23 cellular contexts compared by ENCODE assay signal in genomic region chr20:48398506-48399449, GRCh38.
A peak's percentile ranks its signal among the peaks of the same experiment; 100 is the strongest.
DNase-seq lines count a peak whose midpoint lies in the region; ATAC-seq and TF ChIP-seq lines count a peak whose summit lies in the region.
"Had no signal": no experiment of that assay in that cellular context is flagged by ENCODE, and none has a peak within 500 bp of the region (broad histone marks: within the 10 kb centered on the region; RNA-seq: fewer than 3 reads in every experiment).

No MANE protein-coding gene starts in this region.

- H4K20me1 ChIP-seq in BLaER1 treated with 17β-estradiol and CSF1 and Interleukin-3, amounts not matched to agents 10 nM and 100 nM = peaks cover 0 to 15% (median 0%) of the 10 kb centered on the region in 11 experiments; a peak in 3 of 22 replicates

- peaks cover 0 to 15% (median 0%) of the 10 kb centered on the region in 11 experiments; a peak in 2 of 22 replicates for H3K27me3 ChIP-seq in BLaER1 treated with 17β-estradiol and CSF1 and Interleukin-3, amounts not matched to agents 10 nM and 100 nM
- H3K27me3 ChIP-seq: testis had no signal

- peak; percentile 52 for DNase-seq in NAMALWA (ENCODE audit: low spot score)
- DNase-seq in astrocyte of the hippocampus (ENCODE audit: low read depth, low spot score) = peak; percentile 24
- DNase-seq in germinal center (ENCODE audit: low spot score) = no peak
- no peak for DNase-seq in anterior cingulate cortex (lab: John Stamatoyannopoulos, UW)
- DNase-seq in DMS153 (lab: John Stamatoyannopoulos, UW) = no peak
- DNase-seq: activated effector memory CD4-positive, alpha-beta T cell treated with Interleukin-2 at 50 U/mL for 16 hours; CD4-positive, alpha-beta T cell; erythroblast; foreskin melanocyte; kidney; naive B cell; NCI-H1930; NCI-H510A treated with DMSO at 0.1 percent for 48 hours; SHP77; stimulated activated naive B cell treated with anti-CD40 and anti-IgM and Interleukin-4, amounts not matched to agents 10 μg/mL and 1 μg/mL and 100 μg/mL, for 72 hours; testis had no signal

- H3K9me3 ChIP-seq in BLaER1 treated with 17β-estradiol and CSF1 and Interleukin-3, amounts not matched to agents 10 nM and 100 nM (replicated peaks in 1 of 11) = peaks cover 2 to 19% (median 6%) of the 10 kb centered on the region in 11 experiments; a peak in 20 of 22 replicates
- H3K9me3 ChIP-seq: testis had no signal

- H3K27ac ChIP-seq in BLaER1 treated with 17β-estradiol and CSF1 and Interleukin-3, amounts not matched to agents 10 nM and 100 nM = peak overlapping the region in 6 of 11 experiments; percentile 42 to 77 (median 67); a peak in 11 of 22 replicates
- H3K27ac ChIP-seq: KMS-11, parathyroid adenoma, testis, VCaP had no signal

- H3K27me3 Mint-ChIP-seq in nephron (ENCODE audit: low read depth) = peaks cover 35% of the 10 kb centered on the region

- peaks cover 55% of the 10 kb centered on the region for H3K4me1 Mint-ChIP-seq in nephron
- H3K4me1 Mint-ChIP-seq: naive B cell had no signal

- no peak for ATAC-seq in HG02642 (IDR thresholded peaks at IDR 0.05; ENCODE audit: poor library complexity, unreplicated experiment)
- ATAC-seq: stimulated activated naive B cell treated with anti-CD40 and anti-IgM and Interleukin-4, amounts not matched to agents 10 μg/mL and 1 μg/mL and 100 μg/mL, for 72 hours had no signal

- peak overlapping the region in 4 of 11 experiments; percentile 52 to 68 (median 62); a peak in 5 of 22 replicates for H3K9ac ChIP-seq in BLaER1 treated with 17β-estradiol and CSF1 and Interleukin-3, amounts not matched to agents 10 nM and 100 nM
- H3K9ac ChIP-seq: KMS-11, parathyroid adenoma had no signal

- no peak for TF ChIP-seq CTCF in nephron (IDR thresholded peaks at IDR 0.05; ENCODE audit: unreplicated experiment in 3 of 3)

- H3K4me1 ChIP-seq in BLaER1 treated with 17β-estradiol and CSF1 and Interleukin-3, amounts not matched to agents 10 nM and 100 nM = peaks cover 12 to 94% (median 57%) of the 10 kb centered on the region in 10 experiments
- H3K4me1 ChIP-seq: parathyroid adenoma had no signal

- no peaks in the 10 kb centered on the region for H3K36me3 ChIP-seq in BLaER1 treated with 17β-estradiol and CSF1 and Interleukin-3, amounts not matched to agents 10 nM and 100 nM

- H3K9me3 Mint-ChIP-seq in nephron = no peaks in the 10 kb centered on the region
- H3K9me3 Mint-ChIP-seq: CD4-positive, alpha-beta T cell had no signal

- H3K36me3 Mint-ChIP-seq in nephron (ENCODE audit: low read depth) = no peaks in the 10 kb centered on the region
- H3K36me3 Mint-ChIP-seq: naive B cell; stimulated activated naive B cell treated with anti-CD40 and anti-IgM and Interleukin-4, amounts not matched to agents 10 μg/mL and 1 μg/mL and 100 μg/mL, for 72 hours had no signal

- peak overlapping the region; percentile 24 to 95 (median 82); a peak in 21 of 22 replicates for H3K4me2 ChIP-seq in BLaER1 treated with 17β-estradiol and CSF1 and Interleukin-3, amounts not matched to agents 10 nM and 100 nM
- H3K4me2 ChIP-seq: KMS-11 had no signal

- peak overlapping the region in 1 of 3 experiments; percentile 22 for H3K4me3 Mint-ChIP-seq in nephron
- H3K4me3 Mint-ChIP-seq: CD4-positive, alpha-beta T cell; naive B cell; stimulated activated naive B cell treated with anti-CD40 and anti-IgM and Interleukin-4, amounts not matched to agents 10 μg/mL and 1 μg/mL and 100 μg/mL, for 72 hours; T-helper 1 cell treated with Interleukin-12 subunit alpha and Interleukin-12 subunit beta and Interleukin-4 antibody, amounts not matched to agents 30 μg/mL and 1 μg/mL, for 36 hours had no signal

- H3K27ac Mint-ChIP-seq in nephron = peak overlapping the region; percentile 17 to 35 (median 31)
- H3K27ac Mint-ChIP-seq: CD4-positive, alpha-beta T cell; naive B cell; stimulated activated naive B cell treated with anti-CD40 and anti-IgM and Interleukin-4, amounts not matched to agents 10 μg/mL and 1 μg/mL and 100 μg/mL, for 72 hours; T-helper 1 cell treated with Interleukin-12 subunit alpha and Interleukin-12 subunit beta and Interleukin-4 antibody, amounts not matched to agents 30 μg/mL and 1 μg/mL, for 36 hours had no signal

- peak overlapping the region in 2 of 10 experiments; percentile 20 to 44; a peak in 2 of 20 replicates for H3K4me3 ChIP-seq in BLaER1 treated with 17β-estradiol and CSF1 and Interleukin-3, amounts not matched to agents 10 nM and 100 nM
- H3K4me3 ChIP-seq: testis had no signal

Comparison
In these comparisons a context has a peak if more than half of its experiments do, and no peak if none do; other contexts are left out.
1. DNase-seq: peak in NAMALWA (single experiment) and astrocyte of the hippocampus (single experiment); none in germinal center (single experiment), anterior cingulate cortex (0 of 58) and DMS153 (single experiment).